ENCODE assay signal across 10 cellular contexts in genomic region chr3:148698190-148698806, GRCh38. TPM values are rescaled to one million over a fixed set of nuclear protein-coding genes. Genes with fewer than 3 reads are reported as not detected.
DNase-seq lines count a peak whose midpoint lies in the region; ATAC-seq and TF ChIP-seq lines count a peak whose summit lies in the region.
"Had no signal": no experiment of that assay in that cellular context is flagged by ENCODE, and none has a peak within 500 bp of the region (broad histone marks: within the 10 kb centered on the region; RNA-seq: fewer than 3 reads in every experiment).

No MANE protein-coding gene starts in this region.

- peak overlapping the region; percentile 80 to 89 (median 82) for H3K4me3 Mint-ChIP-seq in nephron

- intact Hi-C loops in left colon (cut with DNase I, micrococcal nuclease), result no loop called here

- no peaks in the 10 kb centered on the region for H3K36me3 Mint-ChIP-seq in nephron (ENCODE audit: low read depth)

- TF ChIP-seq POLR2A in upper lobe of left lung (IDR thresholded peaks at IDR 0.05), result peak in 1 of 4 donors; percentile 1

- TF ChIP-seq CTCF in fibroblast of pulmonary artery (IDR thresholded peaks at IDR 0.05; ENCODE audit: low read length, missing control alignments) (no peak), nephron (IDR thresholded peaks at IDR 0.05; ENCODE audit: unreplicated experiment in 3 of 3) (no peak), upper lobe of left lung (IDR thresholded peaks at IDR 0.05) (no peak), omental fat pad (IDR thresholded peaks at IDR 0.05) (no peak)

- ATAC-seq in upper lobe of left lung (ENCODE audit: low FRiP score in 2 of 2) (peak; percentile 15 to 43), left colon (no peak), GM21447 (IDR thresholded peaks at IDR 0.05; ENCODE audit: unreplicated experiment) (no peak), omental fat pad (ENCODE audit: low FRiP score) (no peak)

- H3K4me1 ChIP-seq in upper lobe of left lung, result peaks cover 0 to 11% (median 0%) of the 10 kb centered on the region in 4 donors

- H3K9me3 ChIP-seq in SK-N-MC (ENCODE audit: low read depth, low read length) (no peaks in the 10 kb centered on the region), upper lobe of left lung (no peaks in the 10 kb centered on the region)
- H3K9me3 ChIP-seq: SJSA1 had no signal

- H3K27ac Mint-ChIP-seq in nephron, result no peak overlapping the region

- no peak for TF ChIP-seq EP300 in upper lobe of left lung (IDR thresholded peaks at IDR 0.05)

- peak overlapping the region; percentile 4 for H3K9ac ChIP-seq in SK-N-MC (ENCODE audit: insufficient read length)

- peaks cover 40% of the 10 kb centered on the region for H3K27me3 Mint-ChIP-seq in nephron (ENCODE audit: low read depth)

- WGBS in upper lobe of left lung, 2 donors, result 43 to 60% methylated on average over 15 to 17 of the region's 17 CpGs

- no peaks in the 10 kb centered on the region for H3K9me3 Mint-ChIP-seq in nephron

- DNase-seq in SK-N-MC (ENCODE audit: low read depth, low spot score) (no peak), fibroblast of pulmonary artery (ENCODE audit: low read depth) (no peak), upper lobe of left lung (no peak), left colon (no peak), DMS79 treated with DMSO at 0.1 percent for 48 hours (lab: John Stamatoyannopoulos, UW) (no peak), omental fat pad (ENCODE audit: low spot score) (no peak)
- DNase-seq: NCI-H1436 treated with DMSO at 0.1 percent for 48 hours had no signal

- peaks cover 4% of the 10 kb centered on the region for H3K4me1 Mint-ChIP-seq in nephron

- H3K36me3 ChIP-seq in SK-N-MC (ENCODE audit: insufficient read depth, low read length) (no peaks in the 10 kb centered on the region), upper lobe of left lung (no peaks in the 10 kb centered on the region)
- H3K36me3 ChIP-seq: SJSA1 had no signal

- H3K27ac ChIP-seq in SK-N-MC (no peak overlapping the region), upper lobe of left lung (peak overlapping the region; percentile 23 to 73 (median 61))
- H3K27ac ChIP-seq: SJSA1 had no signal

- H3K4me3 ChIP-seq in SK-N-MC (peak overlapping the region; percentile 75), fibroblast of pulmonary artery (replicated peaks; ENCODE audit: low read depth, low read length) (peak overlapping the region; percentile 59), upper lobe of left lung (peak overlapping the region in 3 of 4 donors; percentile 43 to 51 (median 49))
- H3K4me3 ChIP-seq: SJSA1 had no signal

- peaks cover 0 to 7% (median 4%) of the 10 kb centered on the region in 4 donors for H3K27me3 ChIP-seq in upper lobe of left lung

RNA-seq across cellular contexts. Expression of gene AGTR1, which starts 0.6 kb away (rescaled TPM):
- 1 to 10 TPM; 4.6 to 9.3 (median 5.9) TPM for total RNA-seq in upper lobe of left lung
- 1 to 10 TPM in 1 of 2 donors, under 1 TPM in 1; 0.85 to 5.4 TPM for total RNA-seq in left colon
- 100 to 1,000 TPM in 1 of 4 donors, 10 to 100 TPM in 3; 10.3 to 163 (median 47.1) TPM for total RNA-seq in omental fat pad
- total RNA-seq: SJSA1 had no signal

Comparison
In these comparisons a context has a peak if more than half of its experiments do, and no peak if none do; other contexts are left out.
1. ATAC-seq: peak in upper lobe of left lung (2 of 2); none in left colon (single experiment), GM21447 (single experiment) and omental fat pad (single experiment).
2. Peak in every context shown above with its lines, with median percentiles within 50 percentile points of each other: H3K4me3 ChIP-seq.